Comparison of ENCODE assay signal across 7 cellular contexts in genomic region chr14:85222344-85222743, GRCh38.
"Had no signal": no experiment of that assay in that cellular context is flagged by ENCODE, and none has a peak within 500 bp of the region (broad histone marks: within the 10 kb centered on the region; RNA-seq: fewer than 3 reads in every experiment).

No MANE protein-coding gene starts in this region.

- DNase-seq: GM23248, H9, HCEC 1CT, IMR-90, KG1 had no signal

- ATAC-seq: K562 had no signal

- FAIRE-seq: HTR-8/SVneo, K562 had no signal

- H2AFZ ChIP-seq: GM23248 had no signal

- H3K4me3 ChIP-seq: GM23248, K562 had no signal

- H3K9ac ChIP-seq: GM23248 had no signal

- H3K27ac ChIP-seq: GM23248 had no signal

- H3K4me3 Mint-ChIP-seq: H9 had no signal
